ENCODE assay signal across 29 cellular contexts in the genomic region with DNA sequence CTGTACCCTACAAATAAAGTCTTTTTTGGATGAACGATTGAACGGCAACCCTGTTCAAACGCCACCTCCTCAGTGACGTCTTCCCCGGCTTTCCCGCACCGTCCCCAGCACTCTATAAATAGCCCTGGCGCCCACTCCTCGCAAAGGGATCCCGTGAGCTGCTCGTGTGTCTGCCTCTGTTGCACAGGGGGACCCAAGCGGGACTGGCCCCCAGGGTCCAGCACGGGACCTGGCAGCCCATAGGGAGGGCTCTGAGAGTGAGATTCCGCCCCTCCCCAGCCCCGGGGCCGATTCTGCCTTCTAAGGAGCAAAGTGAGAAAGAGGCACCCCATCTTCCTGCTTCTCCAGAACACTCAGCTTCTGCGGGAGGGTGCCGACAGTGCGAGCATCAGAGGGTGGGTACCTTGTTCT. TPM values are rescaled to one million over a fixed set of nuclear protein-coding genes. Genes with fewer than 3 reads are reported as not detected.
DNase-seq lines count a peak whose midpoint lies in the region; TF ChIP-seq lines count a peak whose summit lies in the region.
"Had no signal": no experiment of that assay in that cellular context is flagged by ENCODE, and none has a peak within 500 bp of the region (broad histone marks: within the 10 kb centered on the region; RNA-seq: fewer than 3 reads in every experiment).

No MANE protein-coding gene starts in this region.

- no peak overlapping the region for H3K4me2 ChIP-seq in trophoblast cell (ENCODE audit: low read length)
- no peak overlapping the region for H3K4me2 ChIP-seq in GM23248 (ENCODE audit: unreplicated experiment)
- H3K4me2 ChIP-seq in mesendoderm (ENCODE audit: low read length): no peak overlapping the region
- H3K4me2 ChIP-seq: A549 had no signal

- TF ChIP-seq POLR2A in esophagus squamous epithelium (IDR thresholded peaks at IDR 0.05): no peak

- DNase-seq in AG04450 (ENCODE audit: low read depth, low spot score): no peak
- DNase-seq in esophagus squamous epithelium (lab: John Stamatoyannopoulos, UW): no peak
- no peak for DNase-seq in trophoblast cell
- no peak for DNase-seq in stimulated activated CD4-positive, alpha-beta T cell treated with anti-CD3 and anti-CD28 coated beads, Interleukin-4, amount 100 ng/mL, for 24 hours
- DNase-seq in NCI-H2171 treated with DMSO at 0.1 percent for 48 hours (lab: John Stamatoyannopoulos, UW): no peak
- no peak for DNase-seq in GM23248
- DNase-seq in mesendoderm: no peak
- DNase-seq: activated CD4-positive, alpha-beta T cell treated with anti-CD3 and anti-CD28 coated beads, Interleukin-2, amount 50 U/mL, for 1 hour; activated CD4-positive, CD25-positive, alpha-beta regulatory T cell; activated CD8-positive, alpha-beta memory T cell treated with anti-CD3 and anti-CD28 coated beads, Interleukin-2, amount 10 ng/mL, durations not matched to agents 7 days and 5 days; activated gamma-delta T cell; activated naive CD8-positive, alpha-beta T cell treated with anti-CD3 and anti-CD28 coated beads for 36 hours; activated T-cell treated with anti-CD3 and anti-CD28 coated beads, Interleukin-2, amount 50 U/mL, for 4 hours; AML-193; CD4-positive, alpha-beta T cell; gastrocnemius medialis; hypothalamus; IMR-90; naive B cell; NCI-H446; NCI-H748 treated with DMSO at 0.1 percent for 48 hours; psoas muscle; stimulated activated naive CD4-positive, alpha-beta T cell had no signal

- H3K36me3 ChIP-seq in esophagus squamous epithelium: peaks cover 23 to 93% (median 27%) of the 10 kb centered on the region in 3 donors
- peaks cover 50 to 58% of the 10 kb centered on the region in 2 experiments for H3K36me3 ChIP-seq in trophoblast cell (ENCODE audit: control insufficient read depth in 1 of 2, insufficient read depth in 2 of 2, low read length in 2 of 2)
- no peaks in the 10 kb centered on the region; the same call in 1 of the 2 replicates for H3K36me3 ChIP-seq in GM23248 (ENCODE audit: low read depth)
- H3K36me3 ChIP-seq in mesendoderm (ENCODE audit: control insufficient read depth, insufficient read depth, low read length): peaks cover 2% of the 10 kb centered on the region

- H3F3A ChIP-seq in GM23248 (ENCODE audit: insufficient read depth): no peaks in the 10 kb centered on the region

- H3K27me3 ChIP-seq in AG04450 (ENCODE audit: control insufficient read depth, insufficient read depth, low read length): no peaks in the 10 kb centered on the region
- H3K27me3 ChIP-seq in esophagus squamous epithelium: no peaks in the 10 kb centered on the region
- no peaks in the 10 kb centered on the region for H3K27me3 ChIP-seq in trophoblast cell (ENCODE audit: insufficient read depth, low read length)
- H3K27me3 ChIP-seq in GM23248 (replicated peaks; ENCODE audit: insufficient read depth): no peaks in the 10 kb centered on the region
- H3K27me3 ChIP-seq in mesendoderm (ENCODE audit: insufficient read depth, low read length, poor library complexity): no peaks in the 10 kb centered on the region
- H3K27me3 ChIP-seq: cardiac muscle cell, gastrocnemius medialis, SJSA1, vagina had no signal

- H3K79me2 ChIP-seq in trophoblast cell (ENCODE audit: control insufficient read depth, insufficient read depth, low read length, poor library complexity) (peaks cover 23% of the 10 kb centered on the region), GM23248 (ENCODE audit: insufficient read depth) (peaks cover 98% of the 10 kb centered on the region), mesendoderm (ENCODE audit: control insufficient read depth, insufficient read depth, low read length) (peaks cover 51% of the 10 kb centered on the region)

- no peaks in the 10 kb centered on the region for H3K9me2 ChIP-seq in GM23248 (ENCODE audit: insufficient read depth)

- H3K4me3 ChIP-seq in AG04450 (ENCODE audit: low read depth, low read length) (no peak overlapping the region), esophagus squamous epithelium (no peak overlapping the region), trophoblast cell (ENCODE audit: low read depth, low read length) (no peak overlapping the region), GM23248 (no peak overlapping the region), mesendoderm (ENCODE audit: low read length) (no peak overlapping the region)
- H3K4me3 ChIP-seq: A549, cardiac muscle cell, coronary artery, gastrocnemius medialis, psoas muscle, SJSA1, vagina had no signal

- H4K12ac ChIP-seq in trophoblast cell (ENCODE audit: low read depth, low read length): no peak overlapping the region

- H2BK12ac ChIP-seq in trophoblast cell (ENCODE audit: low read length): no peak overlapping the region

- POLR2A ChIA-PET in AG04450 (lab: Yijun Ruan, JAX): no interaction called here

- H4K20me1 ChIP-seq in GM23248 (ENCODE audit: insufficient read depth): peaks cover 2% of the 10 kb centered on the region; the same call in 1 of the 2 replicates

- H2BK120ac ChIP-seq in trophoblast cell (ENCODE audit: insufficient read depth, low read length, poor library complexity) (no peak overlapping the region), mesendoderm (ENCODE audit: low read depth, low read length) (no peak overlapping the region)

- peak overlapping the region; percentile 31 for H3K27ac ChIP-seq in AG04450 (ENCODE audit: low read depth, low read length)
- H3K27ac ChIP-seq in VCaP: peak overlapping the region; percentile 57
- H3K27ac ChIP-seq in esophagus squamous epithelium: peak overlapping the region in 3 of 4 donors; percentile 35 to 75 (median 65)
- no peak overlapping the region for H3K27ac ChIP-seq in trophoblast cell (ENCODE audit: low read depth, low read length)
- no peak overlapping the region for H3K27ac ChIP-seq in GM23248
- no peak overlapping the region for H3K27ac ChIP-seq in mesendoderm (ENCODE audit: low read depth, low read length)
- H3K27ac ChIP-seq: A549, cardiac muscle cell, psoas muscle, SJSA1, vagina had no signal

- H4K8ac ChIP-seq in trophoblast cell (ENCODE audit: low read depth, low read length) (no peak overlapping the region), mesendoderm (ENCODE audit: low read depth, low read length) (no peak overlapping the region)

- no peak overlapping the region for H4K91ac ChIP-seq in trophoblast cell (ENCODE audit: low read depth, low read length)

- intact Hi-C loops in esophagus squamous epithelium (cut with DNase I): no loop called here

- WGBS in esophagus squamous epithelium, 2 donors: 72 to 89% methylated on average over 9 of the region's 19 CpGs
- WGBS in trophoblast cell (ENCODE audit: extremely low coverage, insufficient coverage, insufficient read length): no CpG with 5 or more reads among the region's 19 CpGs
- 88 to 91% methylated on average over 19 of the region's 19 CpGs for WGBS in GM23248 (ENCODE audit: low coverage in 1 of 2, low lambda C conversion rate in 2 of 2, missing lambda C conversion rate in 2 of 2), 2 experiments
- no CpG with 5 or more reads among the region's 19 CpGs for WGBS in mesendoderm (ENCODE audit: extremely low coverage, insufficient coverage, low lambda C conversion rate)

- no peak overlapping the region for H3K56ac ChIP-seq in mesendoderm (ENCODE audit: low read length)

- H2AFZ ChIP-seq in trophoblast cell (ENCODE audit: insufficient read depth, low read length, poor library complexity) (peak overlapping the region; percentile 30), GM23248 (no peak overlapping the region)

- no peak overlapping the region for H3K23ac ChIP-seq in trophoblast cell (ENCODE audit: low read length)
- H3K23ac ChIP-seq in mesendoderm (ENCODE audit: low read length): no peak overlapping the region

- H3K9ac ChIP-seq in trophoblast cell (ENCODE audit: low read length) (no peak overlapping the region), GM23248 (no peak overlapping the region), mesendoderm (ENCODE audit: low read length) (no peak overlapping the region)

- in situ Hi-C loops in GM23248 (cut with MboI): no loop called here

- H3K4me1 ChIP-seq in esophagus squamous epithelium: peaks cover 10 to 77% (median 35%) of the 10 kb centered on the region in 3 donors
- H3K4me1 ChIP-seq in trophoblast cell (ENCODE audit: control insufficient read depth in 1 of 2, insufficient read depth in 2 of 2, low read length in 2 of 2): no peaks in the 10 kb centered on the region
- H3K4me1 ChIP-seq in GM23248 (ENCODE audit: insufficient read depth): no peaks in the 10 kb centered on the region
- peaks cover 5% of the 10 kb centered on the region for H3K4me1 ChIP-seq in mesendoderm (ENCODE audit: control insufficient read depth, low read depth, low read length)

- no peaks in the 10 kb centered on the region for H3K79me1 ChIP-seq in trophoblast cell (ENCODE audit: low read length)
- peaks cover 35% of the 10 kb centered on the region for H3K79me1 ChIP-seq in mesendoderm (ENCODE audit: low read length)

- no peak overlapping the region for H3K18ac ChIP-seq in trophoblast cell (ENCODE audit: low read length)
- no peak overlapping the region for H3K18ac ChIP-seq in mesendoderm (ENCODE audit: low read length)

- no peak overlapping the region for H2AK5ac ChIP-seq in trophoblast cell (ENCODE audit: low read length)
- no peak overlapping the region for H2AK5ac ChIP-seq in mesendoderm (ENCODE audit: low read length)

- no peak overlapping the region for H4K5ac ChIP-seq in mesendoderm (ENCODE audit: low read length)

- H3K14ac ChIP-seq in trophoblast cell (ENCODE audit: low read length): no peak overlapping the region

- H3K4ac ChIP-seq in trophoblast cell (ENCODE audit: low read depth, low read length): peak overlapping the region; percentile 15
- no peak overlapping the region for H3K4ac ChIP-seq in mesendoderm (ENCODE audit: low read depth, low read length)

- H2BK15ac ChIP-seq in mesendoderm (replicated peaks; ENCODE audit: low read depth): no peak overlapping the region

- TF ChIP-seq CTCF in AG04450 (IDR thresholded peaks at IDR 0.05; ENCODE audit: low read depth, low read length) (no peak), VCaP (conservative IDR thresholded peaks at IDR 0.05) (no peak), esophagus squamous epithelium (IDR thresholded peaks at IDR 0.05) (no peak)

- H3K9me3 ChIP-seq in AG04450 (ENCODE audit: control insufficient read depth, insufficient read depth, low read length) (no peaks in the 10 kb centered on the region; the same call in 1 of the 2 replicates), esophagus squamous epithelium (no peaks in the 10 kb centered on the region), trophoblast cell (ENCODE audit: insufficient read depth, low read depth, low read length) (peaks cover 2% of the 10 kb centered on the region), GM23248 (ENCODE audit: low read depth) (no peaks in the 10 kb centered on the region)
- H3K9me3 ChIP-seq: A549, gastrocnemius medialis, psoas muscle, SJSA1, vagina had no signal

- CTCF ChIA-PET in AG04450 (lab: Charles Lee): interaction anchor here (0.6 to 1.7 kb wide), 3 partner anchors 9 to 103 kb away, joined by 3 to 9 read pairs (median 8); no protein-coding TSS in a partner anchor

- no peak overlapping the region for H2BK5ac ChIP-seq in trophoblast cell (ENCODE audit: low read depth, low read length, poor library complexity)
- no peak overlapping the region for H2BK5ac ChIP-seq in mesendoderm (ENCODE audit: low read length)

RNA-seq across cellular contexts. Expression of a gene that starts 8.1 kb away (rescaled TPM):
- polyA plus RNA-seq in AG04450 (2011; rRNA removed): 12.1 and 12.6 TPM in 2 replicates
- polyA minus RNA-seq in AG04450 (2011; rRNA and poly(A)+ RNA removed): 6.4 and 10.8 TPM in 2 replicates
- total RNA-seq in esophagus squamous epithelium: 10 to 100 TPM in 1 of 4 donors, 1 to 10 TPM in 3; 5.6 to 12.6 (median 9.3) TPM
- polyA plus RNA-seq in trophoblast cell (2013): 20.5 TPM in 2 replicates
- 32.1 and 41.5 TPM in 2 replicates for total RNA-seq in GM23248 (2014; rRNA removed; shearing (Covaris generic))
- 12.4 and 15.0 TPM in 2 replicates for polyA plus RNA-seq in GM23248 (2016; fragmentation: Nextera tagmentation; extraction: Ambion mirVana)
- 27.1 TPM for polyA plus RNA-seq in mesendoderm (2013, experiment 1 of 2)
- polyA plus RNA-seq in mesendoderm (2013, experiment 2 of 2): 26.5 TPM

RNA-seq across cellular contexts. Expression of a gene that starts 8.5 kb away (rescaled TPM):
- polyA plus RNA-seq in AG04450 (2011; rRNA removed) (48.1 and 59.3 TPM in 2 replicates), GM23248 (2016; fragmentation: Nextera tagmentation; extraction: Ambion mirVana) (44.4 and 45.9 TPM in 2 replicates)
- polyA minus RNA-seq in AG04450 (2011; rRNA and poly(A)+ RNA removed): 41.8 and 59.4 TPM in 2 replicates
- total RNA-seq in esophagus squamous epithelium: 10 to 100 TPM; 60.1 to 86.4 (median 69.7) TPM
- polyA plus RNA-seq in trophoblast cell (2013): 65.1 and 66.3 TPM in 2 replicates
- 75.7 and 114 TPM in 2 replicates for total RNA-seq in GM23248 (2014; rRNA removed; shearing (Covaris generic))
- polyA plus RNA-seq in mesendoderm (2013, experiment 1 of 2): 77.7 TPM
- 76.0 TPM for polyA plus RNA-seq in mesendoderm (2013, experiment 2 of 2)

RNA-seq across cellular contexts. Expression of a gene that starts 20.9 kb away (rescaled TPM):
- polyA plus RNA-seq in AG04450 (2011; rRNA removed) (6.7 and 10.3 TPM in 2 replicates), GM23248 (2016; fragmentation: Nextera tagmentation; extraction: Ambion mirVana) (12.3 and 14.2 TPM in 2 replicates)
- 15.2 and 18.8 TPM in 2 replicates for polyA minus RNA-seq in AG04450 (2011; rRNA and poly(A)+ RNA removed)
- 10 to 100 TPM; 28.8 to 54.2 (median 31.8) TPM for total RNA-seq in esophagus squamous epithelium
- polyA plus RNA-seq in trophoblast cell (2013): 69.9 and 71.7 TPM in 2 replicates
- 11.9 and 16.4 TPM in 2 replicates for total RNA-seq in GM23248 (2014; rRNA removed; shearing (Covaris generic))
- 31.9 TPM for polyA plus RNA-seq in mesendoderm (2013, experiment 1 of 2)
- polyA plus RNA-seq in mesendoderm (2013, experiment 2 of 2): 37.0 TPM

RNA-seq across cellular contexts. Expression of a gene that starts 50.6 kb away (rescaled TPM):
- polyA plus RNA-seq in AG04450 (2011; rRNA removed) (314 and 342 TPM in 2 replicates), GM23248 (2016; fragmentation: Nextera tagmentation; extraction: Ambion mirVana) (367 and 393 TPM in 2 replicates)
- polyA minus RNA-seq in AG04450 (2011; rRNA and poly(A)+ RNA removed): 284 and 361 TPM in 2 replicates
- total RNA-seq in esophagus squamous epithelium: 100 to 1,000 TPM in 3 of 4 donors, 10 to 100 TPM in 1; 97.3 to 156 (median 114) TPM
- polyA plus RNA-seq in trophoblast cell (2013): 134 and 139 TPM in 2 replicates
- 426 and 456 TPM in 2 replicates for total RNA-seq in GM23248 (2014; rRNA removed; shearing (Covaris generic))
- 198 TPM for polyA plus RNA-seq in mesendoderm (2013, experiment 1 of 2)
- polyA plus RNA-seq in mesendoderm (2013, experiment 2 of 2): 198 TPM

Comparison
In these comparisons a context has a peak if more than half of its experiments do, and no peak if none do; other contexts are left out.
1. H3K27ac ChIP-seq: peak in AG04450 (single experiment), VCaP (single experiment) and esophagus squamous epithelium (3 of 4); none in trophoblast cell (single experiment), GM23248 (single experiment) and mesendoderm (single experiment).